ENCODE assay signal across 8 cellular contexts in genomic region chr1:161763522-161764098, GRCh38. TPM values are rescaled to one million over a fixed set of nuclear protein-coding genes. Genes with fewer than 3 reads are reported as not detected.
DNase-seq lines count a peak whose midpoint lies in the region; ATAC-seq and TF ChIP-seq lines count a peak whose summit lies in the region.

No MANE protein-coding gene starts in this region.

- H3K4me3 ChIP-seq in left ventricle myocardium inferior, result no peak overlapping the region
- peak overlapping the region; percentile 46 for H3K4me3 ChIP-seq in OCI-LY1 (ENCODE audit: low read depth, low read length, poor library complexity, severe bottlenecking)
- no peak overlapping the region for H3K4me3 ChIP-seq in liver (ENCODE audit: low read depth in 1 of 3, low read length in 3 of 3)
- H3K4me3 ChIP-seq in testis, result no peak overlapping the region

- 66% methylated on average over 7 of the region's 7 CpGs for WGBS in liver
- 76 to 81% methylated on average over 7 of the region's 7 CpGs for WGBS in testis, 2 donors

- H3K36me3 ChIP-seq in left ventricle myocardium inferior (peaks cover 10% of the 10 kb centered on the region), OCI-LY1 (ENCODE audit: insufficient read depth, low read length) (peaks cover 2% of the 10 kb centered on the region), liver (ENCODE audit: control insufficient read depth in 4 of 4, insufficient read depth in 3 of 4, low read depth in 1 of 4, low read length in 3 of 4) (peaks cover 0 to 5% (median 3%) of the 10 kb centered on the region in 4 donors), testis (ENCODE audit: low read depth, missing control alignments) (no peaks in the 10 kb centered on the region)

- no peaks in the 10 kb centered on the region for H4K20me1 ChIP-seq in OCI-LY1 (ENCODE audit: insufficient read depth, low read length)

- H3K79me2 ChIP-seq in OCI-LY1 (ENCODE audit: insufficient read depth, low read length), result peaks cover 12% of the 10 kb centered on the region

- no peak overlapping the region for H3K27ac ChIP-seq in left ventricle myocardium inferior (replicated peaks)
- peak overlapping the region; percentile 66 for H3K27ac ChIP-seq in OCI-LY1 (ENCODE audit: low read depth, low read length, poor library complexity, severe bottlenecking)
- peak overlapping the region in 1 of 2 donors; percentile 1 for H3K27ac ChIP-seq in liver (ENCODE audit: low read depth in 1 of 2, low read length in 2 of 2)
- peak overlapping the region in 1 of 2 donors; percentile 18 for H3K27ac ChIP-seq in testis

- TF ChIP-seq CTCF in left ventricle myocardium inferior (IDR thresholded peaks at IDR 0.05; ENCODE audit: borderline replicate concordance), result peak; percentile 42
- TF ChIP-seq CTCF in OCI-LY1 (IDR thresholded peaks at IDR 0.05; ENCODE audit: low read length), result peak; percentile 91
- TF ChIP-seq CTCF in liver (IDR thresholded peaks at IDR 0.05; ENCODE audit: low read depth, low read length, missing input control), result peak; percentile 55
- peak in 1 of 3 experiments; percentile 42 for TF ChIP-seq CTCF in testis (IDR thresholded peaks at IDR 0.05)

- DNase-seq in left ventricle myocardium inferior (no peak), left ventricle myocardium superior (no peak), posterior vena cava (ENCODE audit: low spot score) (no peak), testis (no peak)
- DNase-seq in activated naive CD4-positive, alpha-beta T cell treated with anti-CD3 and anti-CD28 coated beads, Interleukin-2, amount 50 U/mL, for 72 hours (ENCODE audit: low spot score in 2 of 2), result peak in 1 of 2 donors; percentile 55
- no peak for DNase-seq in stimulated activated CD8-positive, alpha-beta memory T cell treated with anti-CD3 and anti-CD28 coated beads, Interleukin-4, amount 100 ng/mL, for 48 hours

- H3K9ac ChIP-seq in OCI-LY1 (ENCODE audit: low read length), result no peak overlapping the region; the same call in 1 of the 2 replicates
- no peak overlapping the region for H3K9ac ChIP-seq in liver (ENCODE audit: low read depth in 1 of 2, low read length in 2 of 2)

- H2AFZ ChIP-seq in OCI-LY1 (ENCODE audit: low read length), result no peak overlapping the region

- peak; percentile 61 to 78 for TF ChIP-seq RAD21 in liver (IDR thresholded peaks at IDR 0.05)

- H3F3A ChIP-seq in OCI-LY1 (ENCODE audit: insufficient read depth, low read length), result no peaks in the 10 kb centered on the region

- ATAC-seq in left ventricle myocardium superior, result no peak
- peak; percentile 26 to 62 for ATAC-seq in activated naive CD4-positive, alpha-beta T cell treated with anti-CD3 and anti-CD28 coated beads, Interleukin-2, amount 50 U/mL, for 72 hours

- H3K9me3 ChIP-seq in left ventricle myocardium inferior (replicated peaks) (no peaks in the 10 kb centered on the region), OCI-LY1 (ENCODE audit: low read length) (no peaks in the 10 kb centered on the region), liver (ENCODE audit: control insufficient read depth in 4 of 4, low read length in 3 of 4) (no peaks in the 10 kb centered on the region), testis (no peaks in the 10 kb centered on the region)

- intact Hi-C loops in left ventricle myocardium inferior (cut with micrococcal nuclease) (no loop called here), left ventricle myocardium superior (cut with micrococcal nuclease) (no loop called here), posterior vena cava (cut with DNase I) (loop anchor here in 1 of 2 donors (5.0 kb wide), 1 partner anchor 656 kb away; no protein-coding TSS in a partner anchor), testis (cut with DNase I; ENCODE audit: low total_unique reads) (no loop called here)

- H3K4me1 ChIP-seq in left ventricle myocardium inferior (peaks cover 25% of the 10 kb centered on the region), OCI-LY1 (ENCODE audit: insufficient read depth, low read length, severe bottlenecking) (peaks cover 29% of the 10 kb centered on the region), liver (ENCODE audit: control insufficient read depth in 4 of 4, insufficient read depth in 4 of 4, low read length in 3 of 4) (peaks cover 4 to 21% (median 16%) of the 10 kb centered on the region in 4 donors), testis (peaks cover 11% of the 10 kb centered on the region)

- no peaks in the 10 kb centered on the region for H3K9me2 ChIP-seq in OCI-LY1 (ENCODE audit: low read depth, low read length)

- H3K9me3 Mint-ChIP-seq in activated naive CD4-positive, alpha-beta T cell treated with anti-CD3 and anti-CD28 coated beads, Interleukin-2, amount 50 U/mL, for 72 hours, result no peaks in the 10 kb centered on the region

- peaks cover 0 to 9% of the 10 kb centered on the region in 2 donors for H3K36me3 Mint-ChIP-seq in activated naive CD4-positive, alpha-beta T cell treated with anti-CD3 and anti-CD28 coated beads, Interleukin-2, amount 50 U/mL, for 72 hours

- peak overlapping the region; percentile 70 for H3K4me2 ChIP-seq in OCI-LY1 (ENCODE audit: low read length)

- no peaks in the 10 kb centered on the region for H3K27me3 ChIP-seq in left ventricle myocardium inferior (ENCODE audit: low read depth)
- H3K27me3 ChIP-seq in OCI-LY1 (ENCODE audit: insufficient read depth, low read length), result no peaks in the 10 kb centered on the region
- no peaks in the 10 kb centered on the region for H3K27me3 ChIP-seq in liver (ENCODE audit: control insufficient read depth in 4 of 4, insufficient read depth in 4 of 4, low read length in 3 of 4)
- no peaks in the 10 kb centered on the region for H3K27me3 ChIP-seq in testis

- TF ChIP-seq POLR2A in testis (IDR thresholded peaks at IDR 0.05), result no peak

- peak overlapping the region; percentile 31 to 52 for H3K27ac Mint-ChIP-seq in activated naive CD4-positive, alpha-beta T cell treated with anti-CD3 and anti-CD28 coated beads, Interleukin-2, amount 50 U/mL, for 72 hours

TF ChIP-seq in liver, 16 proteins besides CTCF, POLR2A, EP300 and RAD21:
- TF ChIP-seq, protein P1, sequence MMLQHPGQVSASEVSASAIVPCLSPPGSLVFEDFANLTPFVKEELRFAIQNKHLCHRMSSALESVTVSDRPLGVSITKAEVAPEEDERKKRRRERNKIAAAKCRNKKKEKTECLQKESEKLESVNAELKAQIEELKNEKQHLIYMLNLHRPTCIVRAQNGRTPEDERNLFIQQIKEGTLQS (IDR thresholded peaks at IDR 0.05), result no peak
- TF ChIP-seq HNF4G (IDR thresholded peaks at IDR 0.05) (no peak), TAF1 (conservative IDR thresholded peaks at IDR 0.05) (no peak), NR2F2 (IDR thresholded peaks at IDR 0.05) (no peak), EGR1 (IDR thresholded peaks at IDR 0.05; ENCODE audit: low read depth in 2 of 2) (no peak), RXRA (IDR thresholded peaks at IDR 0.05) (no peak), GABPA (IDR thresholded peaks at IDR 0.05 in 1 of 2, conservative IDR thresholded peaks at IDR 0.05 in 1 of 2) (no peak), ZBTB33 (IDR thresholded peaks at IDR 0.05) (no peak), YY1 (IDR thresholded peaks at IDR 0.05) (no peak)
- TF ChIP-seq, protein P2, sequence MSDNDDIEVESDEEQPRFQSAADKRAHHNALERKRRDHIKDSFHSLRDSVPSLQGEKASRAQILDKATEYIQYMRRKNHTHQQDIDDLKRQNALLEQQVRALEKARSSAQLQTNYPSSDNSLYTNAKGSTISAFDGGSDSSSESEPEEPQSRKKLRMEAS (IDR thresholded peaks at IDR 0.05), result no peak
TF ChIP-seq in liver: peak in this region for 0.

RNA-seq across cellular contexts. Expression of gene ATF6, which starts 2.5 kb away (rescaled TPM):
- total RNA-seq in left ventricle myocardium inferior, result 13.0 TPM
- 12.8 TPM for total RNA-seq in left ventricle myocardium superior
- 10 to 100 TPM; 21.3 to 24.9 TPM for total RNA-seq in activated naive CD4-positive, alpha-beta T cell treated with anti-CD3 and anti-CD28 coated beads, Interleukin-2, amount 50 U/mL, for 72 hours
- 10 to 100 TPM; 16.5 to 22.5 TPM for total RNA-seq in liver
- 10 to 100 TPM; 10.0 to 10.3 TPM for polyA plus RNA-seq in liver
- 10 to 100 TPM; 27.9 to 32.3 TPM for total RNA-seq in posterior vena cava
- 10 to 100 TPM; 38.0 to 38.2 TPM for total RNA-seq in testis
- polyA plus RNA-seq in testis (ENCODE audit: insufficient read depth, low read depth, low replicate concordance), result 22.6 TPM

RNA-seq across cellular contexts. Expression of gene DUSP12, which starts 14.0 kb away (rescaled TPM):
- total RNA-seq in left ventricle myocardium inferior (8.4 TPM), left ventricle myocardium superior (8.3 TPM), liver (10 to 100 TPM; 14.9 to 18.2 TPM), posterior vena cava (10 to 100 TPM; 15.5 to 17.4 TPM), testis (10 to 100 TPM; 23.6 to 31.8 TPM)
- 10 to 100 TPM in 1 of 2 donors, 1 to 10 TPM in 1; 7.5 to 23.8 TPM for total RNA-seq in activated naive CD4-positive, alpha-beta T cell treated with anti-CD3 and anti-CD28 coated beads, Interleukin-2, amount 50 U/mL, for 72 hours
- polyA plus RNA-seq in liver (10 to 100 TPM in 1 of 2 donors, 1 to 10 TPM in 1; 7.9 to 10.1 TPM), testis (ENCODE audit: insufficient read depth, low read depth, low replicate concordance) (21.8 TPM)

RNA-seq across cellular contexts. Expression of gene FCRLB, which starts 42.3 kb away (rescaled TPM):
- total RNA-seq in left ventricle myocardium inferior (0.33 TPM), left ventricle myocardium superior (0.17 TPM), liver (1 to 10 TPM in 1 of 2 donors, under 1 TPM in 1; 0.33 to 2.9 TPM), posterior vena cava (under 1 TPM; 0.38 to 0.74 TPM), testis (under 1 TPM; 0.63 to 0.68 TPM)
- total RNA-seq in activated naive CD4-positive, alpha-beta T cell treated with anti-CD3 and anti-CD28 coated beads, Interleukin-2, amount 50 U/mL, for 72 hours, result not detected
- polyA plus RNA-seq in liver (under 1 TPM; 0.38 to 0.76 TPM), testis (ENCODE audit: insufficient read depth, low read depth, low replicate concordance) (0.53 TPM)

RNA-seq across cellular contexts. Expression of gene FCRLA, which starts 56.6 kb away (rescaled TPM):
- total RNA-seq in left ventricle myocardium inferior, result 0.11 TPM
- total RNA-seq in left ventricle myocardium superior, result not detected
- not detected for total RNA-seq in activated naive CD4-positive, alpha-beta T cell treated with anti-CD3 and anti-CD28 coated beads, Interleukin-2, amount 50 U/mL, for 72 hours
- total RNA-seq in liver, result 1 to 10 TPM in 1 of 2 donors, under 1 TPM in 1; 0.33 to 3.3 TPM
- under 1 TPM; 0.06 to 0.25 TPM for polyA plus RNA-seq in liver
- under 1 TPM in 1 of 2 donors, not detected in 1; 0.19 TPM for total RNA-seq in posterior vena cava
- total RNA-seq in testis, result not detected
- 0.50 TPM for polyA plus RNA-seq in testis (ENCODE audit: insufficient read depth, low read depth, low replicate concordance)
